Comparison of ENCODE assay signal across 11 cellular contexts in the genomic region with DNA sequence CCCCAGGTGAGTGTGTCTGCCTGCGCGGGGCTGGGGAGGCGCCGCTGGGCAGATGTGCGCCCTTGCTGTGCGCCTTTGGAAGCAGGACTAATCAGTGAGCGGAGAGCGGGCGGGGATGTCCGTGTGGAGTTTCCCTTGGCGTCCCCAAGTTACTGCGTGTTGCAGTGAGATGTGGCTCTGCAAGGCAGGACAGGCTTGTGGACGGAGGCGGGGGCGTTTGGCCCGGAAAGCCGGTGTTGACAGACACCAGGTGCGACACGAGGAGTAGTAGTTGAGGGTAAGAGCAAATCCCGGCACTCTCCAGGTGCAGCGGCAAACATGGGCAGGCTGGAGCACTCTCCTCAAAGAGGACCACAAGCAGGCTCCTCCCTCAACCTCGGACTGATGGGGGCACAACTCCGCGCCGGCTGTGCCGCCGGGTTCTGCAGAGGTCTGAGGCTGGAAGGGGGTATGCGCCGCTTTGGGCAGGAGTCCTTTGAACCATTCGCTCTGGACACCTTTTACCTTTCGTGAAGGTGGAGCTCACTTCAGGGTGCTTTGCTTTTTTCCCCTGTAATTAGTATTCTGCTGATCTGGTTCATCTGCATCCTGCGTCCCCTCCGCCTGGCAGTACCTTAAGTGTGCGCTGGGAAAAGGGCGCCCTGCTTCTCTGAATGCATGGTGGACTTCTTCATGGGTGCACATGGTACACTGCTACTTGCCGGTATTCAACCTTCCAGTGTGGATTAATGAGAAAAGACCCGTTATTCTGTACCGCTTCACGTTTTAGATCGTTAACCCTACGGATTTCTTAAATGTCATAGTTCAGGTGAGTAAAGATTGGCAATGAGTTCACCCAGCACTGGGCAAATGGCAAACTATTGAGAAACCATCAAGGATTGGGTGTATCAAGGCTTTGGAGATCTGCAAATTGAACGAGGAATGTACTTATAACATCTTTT. TPM values are rescaled to one million over a fixed set of nuclear protein-coding genes. Genes with fewer than 3 reads are reported as not detected.
DNase-seq lines count a peak whose midpoint lies in the region; ATAC-seq, FAIRE-seq and TF ChIP-seq lines count a peak whose summit lies in the region.
"Had no signal": no experiment of that assay in that cellular context is flagged by ENCODE, and none has a peak within 500 bp of the region (broad histone marks: within the 10 kb centered on the region; RNA-seq: fewer than 3 reads in every experiment).

No MANE protein-coding gene starts in this region.

- TF ChIP-seq CTCF in VCaP (conservative IDR thresholded peaks at IDR 0.05): no peak; the same call in 1 of the 2 replicates
- TF ChIP-seq CTCF in kidney (IDR thresholded peaks at IDR 0.05; ENCODE audit: borderline replicate concordance, extremely low read depth, insufficient read depth): no peak
- no peak for TF ChIP-seq CTCF in tibial artery (IDR thresholded peaks at IDR 0.05)

- H3K36me3 ChIP-seq in kidney (ENCODE audit: control insufficient read depth in 1 of 2, insufficient read depth in 2 of 2, low read length in 2 of 2) (no peaks in the 10 kb centered on the region), tibial artery (no peaks in the 10 kb centered on the region)

- DNase-seq in NCI-H82 (lab: John Stamatoyannopoulos, UW) (peak; percentile 48), NCI-H82 treated with DMSO at 0.1 percent for 48 hours (lab: John Stamatoyannopoulos, UW; ENCODE audit: unreplicated experiment) (no peak), kidney (peak; percentile 52), tibial artery (no peak), OCI-M1 (lab: John Stamatoyannopoulos, UW) (no peak)
- no peak for DNase-seq in stimulated activated CD4-positive, alpha-beta T cell treated with anti-CD3 and anti-CD28 coated beads, Interleukin-4, amount 100 ng/mL, for 4 hours
- DNase-seq: activated CD4-positive, alpha-beta T cell treated with anti-CD3 and anti-CD28 coated beads for 1 hour; NCI-H226; small intestine had no signal

- ATAC-seq in HG02938 (IDR thresholded peaks at IDR 0.05; ENCODE audit: unreplicated experiment): no peak

- peak overlapping the region; percentile 87 for H3K27ac ChIP-seq in VCaP
- no peak overlapping the region for H3K27ac ChIP-seq in kidney (ENCODE audit: low read depth in 2 of 2, low read length in 2 of 2)
- H3K27ac ChIP-seq in tibial artery: no peak overlapping the region

- H3K9me3 ChIP-seq in kidney (ENCODE audit: control insufficient read depth in 1 of 2, low read length in 2 of 2) (no peaks in the 10 kb centered on the region), tibial artery (no peaks in the 10 kb centered on the region)

- H3K4me3 ChIP-seq in kidney (ENCODE audit: low read length in 2 of 2) (no peak overlapping the region), tibial artery (peak overlapping the region; percentile 28 to 43)

- peaks cover 0 to 17% of the 10 kb centered on the region in 2 donors for H3K27me3 ChIP-seq in tibial artery

- FAIRE-seq in kidney (lab: Jason Lieb, UNC): no peak
- FAIRE-seq: small intestine had no signal

- no peak overlapping the region for H3K9ac ChIP-seq in kidney (ENCODE audit: low read length in 2 of 2)

- peaks cover 0 to 3% of the 10 kb centered on the region in 2 donors for H3K4me1 ChIP-seq in kidney (ENCODE audit: control insufficient read depth in 1 of 2, insufficient read depth in 1 of 2, low read depth in 1 of 2, low read length in 2 of 2)
- H3K4me1 ChIP-seq in tibial artery: peaks cover 0 to 17% (median 5%) of the 10 kb centered on the region in 4 donors

- intact Hi-C loops in kidney (cut with DNase I): no loop called here
- intact Hi-C loops in tibial artery (cut with DNase I; ENCODE audit: low total_unique reads): no loop called here

RNA-seq across cellular contexts. Expression of gene CDH7, which starts 0.6 kb away (rescaled TPM):
- not detected for total RNA-seq in kidney
- not detected for polyA plus RNA-seq in kidney (ENCODE audit: insufficient read depth, low read depth, low replicate concordance)

Comparison
In these comparisons a context has a peak if more than half of its experiments do, and no peak if none do; other contexts are left out.
1. DNase-seq: peak in NCI-H82 (single experiment) and kidney (single experiment); none in NCI-H82 treated with DMSO at 0.1 percent for 48 hours (single experiment), tibial artery (0 of 2), OCI-M1 (single experiment) and stimulated activated CD4-positive, alpha-beta T cell treated with anti-CD3 and anti-CD28 coated beads, Interleukin-4, amount 100 ng/mL, for 4 hours (0 of 2).
2. H3K4me3 ChIP-seq: peak in tibial artery (2 of 2); none in kidney (0 of 2).